1 cellular context compared by ENCODE assay signal in genomic region chr19:54136864-54137113, GRCh38.
A peak's percentile ranks its signal among the peaks of the same experiment; 100 is the strongest.
TF ChIP-seq lines count a peak whose summit lies in the region.

No MANE protein-coding gene starts in this region.

TF ChIP-seq in HepG2, 621 proteins besides CTCF, POLR2A, EP300 and RAD21 (continues in another document):
- TF ChIP-seq DNMT1 (CRISPR knock-in tag; IDR thresholded peaks at IDR 0.05) (0 out of 2 replicates have a peak, but pooled peaks have one; percentile 6), POGZ (CRISPR knock-in tag; IDR thresholded peaks at IDR 0.05) (no peak), ZNF614 (CRISPR knock-in tag; IDR thresholded peaks at IDR 0.05; ENCODE audit: borderline replicate concordance) (0 out of 2 replicates have a peak, but pooled peaks have one; percentile 19), ZNF343 (CRISPR knock-in tag; IDR thresholded peaks at IDR 0.05) (0 out of 2 replicates have a peak, but pooled peaks have one; percentile 52), NFYB (CRISPR knock-in tag; IDR thresholded peaks at IDR 0.05) (peak; percentile 84), UBTF (CRISPR knock-in tag; IDR thresholded peaks at IDR 0.05) (0 out of 2 replicates have a peak, but pooled peaks have one; percentile 3), ZNF772 (CRISPR knock-in tag; IDR thresholded peaks at IDR 0.05) (0 out of 2 replicates have a peak, but pooled peaks have one; percentile 9), GATA4 (IDR thresholded peaks at IDR 0.05; ENCODE audit: borderline replicate concordance, low read depth) (peak; percentile 65; the same call in 1 of the 2 replicates), CSRNP1 (CRISPR knock-in tag; IDR thresholded peaks at IDR 0.05) (0 out of 2 replicates have a peak, but pooled peaks have one; percentile 12), SPEN (CRISPR knock-in tag; IDR thresholded peaks at IDR 0.05; ENCODE audit: low read depth) (peak; percentile 35; the same call in 1 of the 2 replicates), MEIS2 (CRISPR knock-in tag; IDR thresholded peaks at IDR 0.05) (peak; percentile 34; the same call in 1 of the 2 replicates), MAX (IDR thresholded peaks at IDR 0.05) (0 out of 2 replicates have a peak, but pooled peaks have one; percentile 9), ARNT2 (CRISPR knock-in tag; IDR thresholded peaks at IDR 0.05; ENCODE audit: low read depth) (peak; percentile 48; the same call in 1 of the 2 replicates), MIER2 (CRISPR knock-in tag; IDR thresholded peaks at IDR 0.05) (0 out of 2 replicates have a peak, but pooled peaks have one; percentile 36), ZNF609 (CRISPR knock-in tag; IDR thresholded peaks at IDR 0.05; ENCODE audit: borderline replicate concordance) (no peak), ZNF615 (CRISPR knock-in tag; IDR thresholded peaks at IDR 0.05; ENCODE audit: borderline replicate concordance) (no peak), DMTF1 (CRISPR knock-in tag; IDR thresholded peaks at IDR 0.05) (0 out of 2 replicates have a peak, but pooled peaks have one; percentile 11), ZNF160 (CRISPR knock-in tag; IDR thresholded peaks at IDR 0.05) (no peak), TAF1 (CRISPR knock-in tag; IDR thresholded peaks at IDR 0.05) (peak; percentile 84), ZNF773 (CRISPR knock-in tag; IDR thresholded peaks at IDR 0.05; ENCODE audit: borderline replicate concordance) (no peak), MEIS1 (CRISPR knock-in tag; IDR thresholded peaks at IDR 0.05; ENCODE audit: borderline replicate concordance) (no peak), SIN3A (IDR thresholded peaks at IDR 0.05; ENCODE audit: borderline replicate concordance, low read depth, low read length) (peak; percentile 83; the same call in 1 of the 2 replicates), MED1 (CRISPR knock-in tag; IDR thresholded peaks at IDR 0.05) (peak; percentile 27; the same call in 1 of the 2 replicates), POLR2AphosphoS5 (IDR thresholded peaks at IDR 0.05; ENCODE audit: low read depth, low read length) (peak; percentile 93), HOXA3 (CRISPR knock-in tag; IDR thresholded peaks at IDR 0.05) (peak; percentile 16; the same call in 1 of the 2 replicates), ZNF335 (CRISPR knock-in tag; IDR thresholded peaks at IDR 0.05) (0 out of 2 replicates have a peak, but pooled peaks have one; percentile 5), KDM2A (CRISPR knock-in tag; IDR thresholded peaks at IDR 0.05; ENCODE audit: borderline replicate concordance, low read depth) (0 out of 2 replicates have a peak, but pooled peaks have one; percentile 25), NFYC (CRISPR knock-in tag; IDR thresholded peaks at IDR 0.05) (peak; percentile 82), ZNF724P (CRISPR knock-in tag; IDR thresholded peaks at IDR 0.05; ENCODE audit: borderline replicate concordance) (peak; percentile 38; the same call in 1 of the 2 replicates), FOXK1 (CRISPR knock-in tag; IDR thresholded peaks at IDR 0.05; ENCODE audit: borderline replicate concordance, low read depth) (0 out of 2 replicates have a peak, but pooled peaks have one; percentile 10), SMAD3 (CRISPR knock-in tag; IDR thresholded peaks at IDR 0.05) (0 out of 2 replicates have a peak, but pooled peaks have one; percentile 49), TBX3 (IDR thresholded peaks at IDR 0.05; ENCODE audit: borderline replicate concordance) (0 out of 2 replicates have a peak, but pooled peaks have one; percentile 29), ZBTB38 (CRISPR knock-in tag; IDR thresholded peaks at IDR 0.05) (0 out of 2 replicates have a peak, but pooled peaks have one; percentile 34), NFKBIZ (CRISPR knock-in tag; IDR thresholded peaks at IDR 0.05) (0 out of 2 replicates have a peak, but pooled peaks have one; percentile 10), HDAC1 (CRISPR knock-in tag; IDR thresholded peaks at IDR 0.05) (0 out of 2 replicates have a peak, but pooled peaks have one; percentile 24)
- TF ChIP-seq, protein P1, sequence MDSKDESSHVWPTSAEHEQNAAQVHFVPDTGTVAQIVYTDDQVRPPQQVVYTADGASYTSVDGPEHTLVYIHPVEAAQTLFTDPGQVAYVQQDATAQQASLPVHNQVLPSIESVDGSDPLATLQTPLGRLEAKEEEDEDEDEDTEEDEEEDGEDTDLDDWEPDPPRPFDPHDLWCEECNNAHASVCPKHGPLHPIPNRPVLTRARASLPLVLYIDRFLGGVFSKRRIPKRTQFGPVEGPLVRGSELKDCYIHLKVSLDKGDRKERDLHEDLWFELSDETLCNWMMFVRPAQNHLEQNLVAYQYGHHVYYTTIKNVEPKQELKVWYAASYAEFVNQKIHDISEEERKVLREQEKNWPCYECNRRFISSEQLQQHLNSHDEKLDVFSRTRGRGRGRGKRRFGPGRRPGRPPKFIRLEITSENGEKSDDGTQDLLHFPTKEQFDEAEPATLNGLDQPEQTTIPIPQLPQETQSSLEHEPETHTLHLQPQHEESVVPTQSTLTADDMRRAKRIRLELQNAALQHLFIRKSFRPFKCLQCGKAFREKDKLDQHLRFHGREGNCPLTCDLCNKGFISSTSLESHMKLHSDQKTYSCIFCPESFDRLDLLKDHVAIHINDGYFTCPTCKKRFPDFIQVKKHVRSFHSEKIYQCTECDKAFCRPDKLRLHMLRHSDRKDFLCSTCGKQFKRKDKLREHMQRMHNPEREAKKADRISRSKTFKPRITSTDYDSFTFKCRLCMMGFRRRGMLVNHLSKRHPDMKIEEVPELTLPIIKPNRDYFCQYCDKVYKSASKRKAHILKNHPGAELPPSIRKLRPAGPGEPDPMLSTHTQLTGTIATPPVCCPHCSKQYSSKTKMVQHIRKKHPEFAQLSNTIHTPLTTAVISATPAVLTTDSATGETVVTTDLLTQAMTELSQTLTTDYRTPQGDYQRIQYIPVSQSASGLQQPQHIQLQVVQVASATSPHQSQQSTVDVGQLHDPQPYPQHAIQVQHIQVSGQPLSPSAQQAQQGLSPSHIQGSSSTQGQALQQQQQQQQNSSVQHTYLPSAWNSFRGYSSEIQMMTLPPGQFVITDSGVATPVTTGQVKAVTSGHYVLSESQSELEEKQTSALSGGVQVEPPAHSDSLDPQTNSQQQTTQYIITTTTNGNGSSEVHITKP (CRISPR knock-in tag; IDR thresholded peaks at IDR 0.05; ENCODE audit: low read depth): peak; percentile 16; the same call in 1 of the 2 replicates
- TF ChIP-seq, protein P2, sequence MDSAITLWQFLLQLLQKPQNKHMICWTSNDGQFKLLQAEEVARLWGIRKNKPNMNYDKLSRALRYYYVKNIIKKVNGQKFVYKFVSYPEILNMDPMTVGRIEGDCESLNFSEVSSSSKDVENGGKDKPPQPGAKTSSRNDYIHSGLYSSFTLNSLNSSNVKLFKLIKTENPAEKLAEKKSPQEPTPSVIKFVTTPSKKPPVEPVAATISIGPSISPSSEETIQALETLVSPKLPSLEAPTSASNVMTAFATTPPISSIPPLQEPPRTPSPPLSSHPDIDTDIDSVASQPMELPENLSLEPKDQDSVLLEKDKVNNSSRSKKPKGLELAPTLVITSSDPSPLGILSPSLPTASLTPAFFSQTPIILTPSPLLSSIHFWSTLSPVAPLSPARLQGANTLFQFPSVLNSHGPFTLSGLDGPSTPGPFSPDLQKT (CRISPR knock-in tag; IDR thresholded peaks at IDR 0.05; ENCODE audit: borderline replicate concordance): no peak
- TF ChIP-seq, protein P3, sequence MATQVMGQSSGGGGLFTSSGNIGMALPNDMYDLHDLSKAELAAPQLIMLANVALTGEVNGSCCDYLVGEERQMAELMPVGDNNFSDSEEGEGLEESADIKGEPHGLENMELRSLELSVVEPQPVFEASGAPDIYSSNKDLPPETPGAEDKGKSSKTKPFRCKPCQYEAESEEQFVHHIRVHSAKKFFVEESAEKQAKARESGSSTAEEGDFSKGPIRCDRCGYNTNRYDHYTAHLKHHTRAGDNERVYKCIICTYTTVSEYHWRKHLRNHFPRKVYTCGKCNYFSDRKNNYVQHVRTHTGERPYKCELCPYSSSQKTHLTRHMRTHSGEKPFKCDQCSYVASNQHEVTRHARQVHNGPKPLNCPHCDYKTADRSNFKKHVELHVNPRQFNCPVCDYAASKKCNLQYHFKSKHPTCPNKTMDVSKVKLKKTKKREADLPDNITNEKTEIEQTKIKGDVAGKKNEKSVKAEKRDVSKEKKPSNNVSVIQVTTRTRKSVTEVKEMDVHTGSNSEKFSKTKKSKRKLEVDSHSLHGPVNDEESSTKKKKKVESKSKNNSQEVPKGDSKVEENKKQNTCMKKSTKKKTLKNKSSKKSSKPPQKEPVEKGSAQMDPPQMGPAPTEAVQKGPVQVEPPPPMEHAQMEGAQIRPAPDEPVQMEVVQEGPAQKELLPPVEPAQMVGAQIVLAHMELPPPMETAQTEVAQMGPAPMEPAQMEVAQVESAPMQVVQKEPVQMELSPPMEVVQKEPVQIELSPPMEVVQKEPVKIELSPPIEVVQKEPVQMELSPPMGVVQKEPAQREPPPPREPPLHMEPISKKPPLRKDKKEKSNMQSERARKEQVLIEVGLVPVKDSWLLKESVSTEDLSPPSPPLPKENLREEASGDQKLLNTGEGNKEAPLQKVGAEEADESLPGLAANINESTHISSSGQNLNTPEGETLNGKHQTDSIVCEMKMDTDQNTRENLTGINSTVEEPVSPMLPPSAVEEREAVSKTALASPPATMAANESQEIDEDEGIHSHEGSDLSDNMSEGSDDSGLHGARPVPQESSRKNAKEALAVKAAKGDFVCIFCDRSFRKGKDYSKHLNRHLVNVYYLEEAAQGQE (IDR thresholded peaks at IDR 0.05; ENCODE audit: borderline replicate concordance in 1 of 2, low read depth in 1 of 2, low read length in 2 of 2): peak in 1 of 2 experiments; percentile 30; a peak in 1 of 4 replicates
